10 cellular contexts compared by ENCODE assay signal in the genomic region with DNA sequence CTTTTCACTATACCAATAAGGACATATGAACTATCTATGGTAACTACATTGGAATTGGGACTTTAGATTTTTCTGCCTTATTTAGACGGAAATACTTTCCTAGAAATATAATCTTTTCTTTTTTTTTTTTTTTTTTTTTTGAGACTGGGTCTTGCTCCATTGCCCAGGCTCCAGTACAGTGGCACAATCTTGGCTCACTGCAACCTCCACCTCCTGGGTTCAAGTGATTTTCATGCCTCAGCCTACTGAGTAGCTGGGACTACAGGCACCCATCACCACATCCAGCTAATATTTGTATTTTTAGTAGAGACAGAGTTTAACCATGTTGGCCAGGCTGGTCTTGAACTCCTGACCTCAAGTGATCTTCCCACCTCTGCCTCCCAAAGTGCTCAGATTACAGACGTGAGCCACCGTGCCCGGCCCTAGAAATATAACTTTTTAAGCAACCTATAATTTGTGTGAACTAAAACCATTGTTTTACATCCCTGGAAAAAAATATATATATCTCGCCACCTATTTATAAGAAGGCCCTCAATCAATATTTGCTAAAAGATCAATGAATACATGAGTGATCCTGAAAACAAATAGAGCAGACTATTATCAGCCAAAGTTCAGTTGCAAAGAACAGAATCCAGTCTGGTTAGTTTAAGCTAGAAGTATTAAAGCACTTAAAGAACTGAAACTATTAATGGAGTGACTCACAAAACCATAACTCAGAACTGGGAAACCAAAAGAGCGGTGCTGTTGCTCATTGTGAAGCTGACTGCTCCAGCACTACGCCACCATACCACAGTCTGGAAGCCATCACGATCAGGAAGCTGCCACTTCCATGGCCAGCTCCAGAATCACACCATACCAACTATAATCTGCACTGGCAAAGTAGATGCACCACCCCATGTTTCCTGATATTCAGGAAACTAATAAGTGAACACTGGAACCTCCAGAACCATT. TPM values are rescaled to one million over a fixed set of nuclear protein-coding genes. Genes with fewer than 3 reads are reported as not detected.
DNase-seq lines count a peak whose midpoint lies in the region; ATAC-seq lines count a peak whose summit lies in the region.
"Had no signal": no experiment of that assay in that cellular context is flagged by ENCODE, and none has a peak within 500 bp of the region (broad histone marks: within the 10 kb centered on the region; RNA-seq: fewer than 3 reads in every experiment).

No MANE protein-coding gene starts in this region.

- peak overlapping the region; percentile 61 for H3K27ac Mint-ChIP-seq in activated T-helper 1 cell treated with anti-CD3 and anti-CD28 coated beads, Interleukin-12 subunit alpha, Interleukin-12 subunit beta, Interleukin-2, Interleukin-4 antibody, amounts not matched to agents 30 ng/mL and 10 ng/mL and 1 ng/mL, durations not matched to agents 14 hours and 24 hours and 36 hours
- H3K27ac Mint-ChIP-seq in stimulated activated naive CD8-positive, alpha-beta T cell treated with anti-CD3 and anti-CD28 coated beads, Interleukin-15, amount 100 ng/mL, for 72 hours = no peak overlapping the region

- no peak overlapping the region for H3K4me3 Mint-ChIP-seq in activated T-helper 1 cell treated with anti-CD3 and anti-CD28 coated beads, Interleukin-12 subunit alpha, Interleukin-12 subunit beta, Interleukin-2, Interleukin-4 antibody, amounts not matched to agents 30 ng/mL and 10 ng/mL and 1 ng/mL, durations not matched to agents 14 hours and 24 hours and 36 hours
- peak overlapping the region in 1 of 2 donors; percentile 17 for H3K4me3 Mint-ChIP-seq in stimulated activated naive CD8-positive, alpha-beta T cell treated with anti-CD3 and anti-CD28 coated beads, Interleukin-15, amount 100 ng/mL, for 72 hours

- peaks cover 63% of the 10 kb centered on the region for H3K4me1 Mint-ChIP-seq in activated T-helper 1 cell treated with anti-CD3 and anti-CD28 coated beads, Interleukin-12 subunit alpha, Interleukin-12 subunit beta, Interleukin-2, Interleukin-4 antibody, amounts not matched to agents 30 ng/mL and 10 ng/mL and 1 ng/mL, durations not matched to agents 14 hours and 24 hours and 36 hours (ENCODE audit: low read depth)
- peaks cover 53% of the 10 kb centered on the region for H3K4me1 Mint-ChIP-seq in stimulated activated naive CD8-positive, alpha-beta T cell treated with anti-CD3 and anti-CD28 coated beads, Interleukin-15, amount 100 ng/mL, for 72 hours

- no peaks in the 10 kb centered on the region for H3K27me3 Mint-ChIP-seq in activated T-helper 1 cell treated with anti-CD3 and anti-CD28 coated beads, Interleukin-12 subunit alpha, Interleukin-12 subunit beta, Interleukin-2, Interleukin-4 antibody, amounts not matched to agents 30 ng/mL and 10 ng/mL and 1 ng/mL, durations not matched to agents 14 hours and 24 hours and 36 hours (ENCODE audit: insufficient read depth)
- H3K27me3 Mint-ChIP-seq in stimulated activated naive CD8-positive, alpha-beta T cell treated with anti-CD3 and anti-CD28 coated beads, Interleukin-15, amount 100 ng/mL, for 72 hours = peaks cover 4% of the 10 kb centered on the region

- peak; percentile 46 for DNase-seq in stimulated activated CD4-positive, alpha-beta T cell treated with anti-CD3 and anti-CD28 coated beads, Interleukin-1b, Interleukin-23, amount 100 ng/mL, for 48 hours
- DNase-seq in stimulated activated CD4-positive, alpha-beta T cell treated with anti-CD3 and anti-CD28 coated beads, Interleukin-2, amount 100 ng/mL, for 48 hours = no peak
- no peak for DNase-seq in activated T-helper 1 cell treated with anti-CD3 and anti-CD28 coated beads, Interleukin-12 subunit alpha, Interleukin-12 subunit beta, Interleukin-2, Interleukin-4 antibody, amounts not matched to agents 30 ng/mL and 10 ng/mL and 1 ng/mL, durations not matched to agents 14 hours and 24 hours and 36 hours (ENCODE audit: low spot score)
- peak; percentile 33 to 54 for DNase-seq in stimulated activated naive CD8-positive, alpha-beta T cell treated with anti-CD3 and anti-CD28 coated beads, Interleukin-15, amount 100 ng/mL, for 72 hours
- DNase-seq in amygdala (lab: John Stamatoyannopoulos, UW) = no peak
- no peak for DNase-seq in GM19238 (ENCODE audit: insufficient read length, low spot score)
- DNase-seq in T-helper 9 cell = no peak
- DNase-seq: C1 segment of cervical spinal cord, NCI-H524 treated with DMSO at 0.1 percent for 48 hours had no signal

- intact Hi-C loops in activated T-helper 1 cell treated with anti-CD3 and anti-CD28 coated beads, Interleukin-12 subunit alpha, Interleukin-12 subunit beta, Interleukin-2, Interleukin-4 antibody, amounts not matched to agents 30 ng/mL and 10 ng/mL and 1 ng/mL, durations not matched to agents 14 hours and 24 hours and 36 hours (cut with micrococcal nuclease) = no loop called here

- peaks cover 3% of the 10 kb centered on the region for H3K9me3 Mint-ChIP-seq in activated T-helper 1 cell treated with anti-CD3 and anti-CD28 coated beads, Interleukin-12 subunit alpha, Interleukin-12 subunit beta, Interleukin-2, Interleukin-4 antibody, amounts not matched to agents 30 ng/mL and 10 ng/mL and 1 ng/mL, durations not matched to agents 14 hours and 24 hours and 36 hours
- peaks cover 0 to 8% of the 10 kb centered on the region in 2 donors for H3K9me3 Mint-ChIP-seq in stimulated activated naive CD8-positive, alpha-beta T cell treated with anti-CD3 and anti-CD28 coated beads, Interleukin-15, amount 100 ng/mL, for 72 hours

- peak; percentile 50 for ATAC-seq in HG03108 (IDR thresholded peaks at IDR 0.05; ENCODE audit: unreplicated experiment)
- peak; percentile 97 for ATAC-seq in stimulated activated naive CD8-positive, alpha-beta T cell treated with anti-CD3 and anti-CD28 coated beads, Interleukin-15, amount 100 ng/mL, for 72 hours

- peaks cover 5% of the 10 kb centered on the region for H3K36me3 Mint-ChIP-seq in activated T-helper 1 cell treated with anti-CD3 and anti-CD28 coated beads, Interleukin-12 subunit alpha, Interleukin-12 subunit beta, Interleukin-2, Interleukin-4 antibody, amounts not matched to agents 30 ng/mL and 10 ng/mL and 1 ng/mL, durations not matched to agents 14 hours and 24 hours and 36 hours (ENCODE audit: low read depth)

RNA-seq across cellular contexts. Expression of a gene that starts 8.4 kb away (rescaled TPM):
- 85.8 and 91.5 TPM in 2 replicates for total RNA-seq in activated T-helper 1 cell treated with anti-CD3 and anti-CD28 coated beads, Interleukin-12 subunit alpha, Interleukin-12 subunit beta, Interleukin-2, Interleukin-4 antibody, amounts not matched to agents 30 ng/mL and 10 ng/mL and 1 ng/mL, durations not matched to agents 14 hours and 24 hours and 36 hours

RNA-seq across cellular contexts. Expression of a gene that starts 54.8 kb away (rescaled TPM):
- 77.0 and 78.4 TPM in 2 replicates for total RNA-seq in activated T-helper 1 cell treated with anti-CD3 and anti-CD28 coated beads, Interleukin-12 subunit alpha, Interleukin-12 subunit beta, Interleukin-2, Interleukin-4 antibody, amounts not matched to agents 30 ng/mL and 10 ng/mL and 1 ng/mL, durations not matched to agents 14 hours and 24 hours and 36 hours

Comparison
In these comparisons a context has a peak if more than half of its experiments do, and no peak if none do; other contexts are left out.
1. DNase-seq: peak in stimulated activated CD4-positive, alpha-beta T cell treated with anti-CD3 and anti-CD28 coated beads, Interleukin-1b, Interleukin-23, amount 100 ng/mL, for 48 hours (single experiment) and stimulated activated naive CD8-positive, alpha-beta T cell treated with anti-CD3 and anti-CD28 coated beads, Interleukin-15, amount 100 ng/mL, for 72 hours (2 of 2); none in stimulated activated CD4-positive, alpha-beta T cell treated with anti-CD3 and anti-CD28 coated beads, Interleukin-2, amount 100 ng/mL, for 48 hours (0 of 2), activated T-helper 1 cell treated with anti-CD3 and anti-CD28 coated beads, Interleukin-12 subunit alpha, Interleukin-12 subunit beta, Interleukin-2, Interleukin-4 antibody, amounts not matched to agents 30 ng/mL and 10 ng/mL and 1 ng/mL, durations not matched to agents 14 hours and 24 hours and 36 hours (single experiment), amygdala (0 of 56), GM19238 (single experiment) and T-helper 9 cell (single experiment).